17 cellular contexts compared by ENCODE assay signal in genomic region chr6:7173843-7174503, GRCh38.
DNase-seq lines count a peak whose midpoint lies in the region; ATAC-seq, FAIRE-seq and TF ChIP-seq lines count a peak whose summit lies in the region.
"Had no signal": no experiment of that assay in that cellular context is flagged by ENCODE, and none has a peak within 500 bp of the region (broad histone marks: within the 10 kb centered on the region; RNA-seq: fewer than 3 reads in every experiment).

No MANE protein-coding gene starts in this region.

- DNase-seq in left ventricle myocardium superior (peak; percentile 36), Right ventricle myocardium inferior (ENCODE audit: missing footprints) (no peak), H1 (ENCODE audit: low read depth in 1 of 2, low spot score in 2 of 2) (no peak), hepatic stellate cell (ENCODE audit: low spot score) (no peak)
- no peak for DNase-seq in naive thymus-derived CD4-positive, alpha-beta T cell
- no peak for DNase-seq in activated naive CD8-positive, alpha-beta T cell treated with anti-CD3 and anti-CD28 coated beads for 36 hours
- DNase-seq: activated CD4-positive, alpha-beta memory T cell treated with anti-CD3 and anti-CD28 coated beads for 36 hours; activated gamma-delta T cell; effector memory CD8-positive, alpha-beta T cell; Karpas-422; left colon; NCI-H526; Right ventricle myocardium superior; T-helper 9 cell had no signal

- H2BK120ac ChIP-seq in H1 (replicated peaks; ENCODE audit: low read depth, low read length), result no peak overlapping the region

- H3K27ac ChIP-seq in H1 (ENCODE audit: low read depth, low read length), result no peak overlapping the region
- H3K27ac ChIP-seq in naive thymus-derived CD4-positive, alpha-beta T cell (ENCODE audit: low read depth, low read length), result no peak overlapping the region

- POLR2A ChIA-PET in H1 (lab: Charles Lee; ENCODE audit: partially characterized antibody), result interaction anchor here (0.7 to 1.2 kb wide), 2 partner anchors 68 to 74 kb away, joined by 3 to 4 read pairs; no protein-coding TSS in a partner anchor
- POLR2A ChIA-PET in naive thymus-derived CD4-positive, alpha-beta T cell (lab: Charles Lee), result no interaction called here

- no peaks in the 10 kb centered on the region for H3K27me3 ChIP-seq in H1 (replicated peaks in 1 of 4; ENCODE audit: control insufficient read depth in 3 of 4, extremely low read depth in 1 of 4, insufficient read depth in 3 of 4, low read length in 3 of 4)
- no peaks in the 10 kb centered on the region for H3K27me3 ChIP-seq in naive thymus-derived CD4-positive, alpha-beta T cell (ENCODE audit: control insufficient read depth in 2 of 2, insufficient read depth in 2 of 2, low read length in 2 of 2)

- H3K4me1 ChIP-seq in H1 (replicated peaks in 1 of 4; ENCODE audit: control insufficient read depth in 3 of 4, insufficient read depth in 4 of 4, low read length in 3 of 4), result peaks cover 0 to 25% (median 21%) of the 10 kb centered on the region in 4 experiments
- peaks cover 0 to 9% of the 10 kb centered on the region in 2 donors for H3K4me1 ChIP-seq in naive thymus-derived CD4-positive, alpha-beta T cell (ENCODE audit: control insufficient read depth in 2 of 2, insufficient read depth in 2 of 2, low read length in 2 of 2)

- peaks cover 0 to 10% (median 4%) of the 10 kb centered on the region in 5 donors for H3K36me3 Mint-ChIP-seq in naive thymus-derived CD4-positive, alpha-beta T cell
- H3K36me3 Mint-ChIP-seq in activated naive CD8-positive, alpha-beta T cell treated with anti-CD3 and anti-CD28 coated beads for 36 hours, result peaks cover 6% of the 10 kb centered on the region

- no peak overlapping the region for H4K91ac ChIP-seq in H1 (replicated peaks; ENCODE audit: insufficient read length, low read length)

- no peaks in the 10 kb centered on the region for H3K9me3 ChIP-seq in H1 (ENCODE audit: insufficient read depth in 2 of 2, low read depth in 1 of 2, low read length in 1 of 2)
- H3K9me3 ChIP-seq in naive thymus-derived CD4-positive, alpha-beta T cell (ENCODE audit: control insufficient read depth in 2 of 3, low read length in 3 of 3), result no peaks in the 10 kb centered on the region

- no peaks in the 10 kb centered on the region for H3K9me3 Mint-ChIP-seq in naive thymus-derived CD4-positive, alpha-beta T cell
- H3K9me3 Mint-ChIP-seq in activated naive CD8-positive, alpha-beta T cell treated with anti-CD3 and anti-CD28 coated beads for 36 hours, result no peaks in the 10 kb centered on the region
- H3K9me3 Mint-ChIP-seq: activated CD4-positive, alpha-beta memory T cell treated with anti-CD3 and anti-CD28 coated beads for 36 hours; effector memory CD8-positive, alpha-beta T cell had no signal

- TF ChIP-seq RAD21 in H1 (IDR thresholded peaks at IDR 0.05 in 1 of 2, conservative IDR thresholded peaks at IDR 0.05 in 1 of 2; ENCODE audit: low read depth in 2 of 2, low read length in 2 of 2), result no peak

- no peak overlapping the region for H3K4me3 Mint-ChIP-seq in naive thymus-derived CD4-positive, alpha-beta T cell
- no peak overlapping the region for H3K4me3 Mint-ChIP-seq in activated naive CD8-positive, alpha-beta T cell treated with anti-CD3 and anti-CD28 coated beads for 36 hours
- H3K4me3 Mint-ChIP-seq: activated CD4-positive, alpha-beta memory T cell treated with anti-CD3 and anti-CD28 coated beads for 36 hours; effector memory CD8-positive, alpha-beta T cell had no signal

- H3K4ac ChIP-seq in H1 (replicated peaks; ENCODE audit: insufficient read length, low read depth, low read length), result no peak overlapping the region

- H3K9ac ChIP-seq in H1 (replicated peaks in 1 of 4; ENCODE audit: extremely low read depth in 1 of 4, low read depth in 3 of 4, low read length in 3 of 4), result no peak overlapping the region

- intact Hi-C loops in left ventricle myocardium superior (cut with micrococcal nuclease), result no loop called here
- intact Hi-C loops in Right ventricle myocardium inferior (cut with DNase I), result no loop called here
- intact Hi-C loops in naive thymus-derived CD4-positive, alpha-beta T cell (cut with micrococcal nuclease), result no loop called here

- H2BK15ac ChIP-seq in H1 (ENCODE audit: low read length), result no peak overlapping the region

- H3K23ac ChIP-seq in H1 (ENCODE audit: insufficient read length), result no peak overlapping the region

- no peaks in the 10 kb centered on the region; the same call in 1 of the 2 replicates for H3K23me2 ChIP-seq in H1 (ENCODE audit: low read depth, low read length)

- ATAC-seq in left ventricle myocardium superior (no peak), Right ventricle myocardium inferior (no peak), HG02840 (IDR thresholded peaks at IDR 0.05; ENCODE audit: low FRiP score, unreplicated experiment) (no peak), esophagus mucosa (no peak)
- ATAC-seq in naive thymus-derived CD4-positive, alpha-beta T cell, result no peak
- ATAC-seq: effector memory CD8-positive, alpha-beta T cell; left colon had no signal

- no peak overlapping the region for H4K8ac ChIP-seq in H1 (ENCODE audit: extremely low read depth, insufficient read depth, low read length)

- no peak overlapping the region for H2AK5ac ChIP-seq in H1 (ENCODE audit: low read depth, low read length)

- no peak for FAIRE-seq in H1 (lab: Jason Lieb, UNC)
- FAIRE-seq: bronchial epithelial cell had no signal

- H3K4me3 ChIP-seq in H1 (ENCODE audit: extremely low read depth in 1 of 4, insufficient read depth in 2 of 4, low read depth in 3 of 4, low read length in 4 of 4), result peak overlapping the region in 1 of 4 experiments; percentile 29; a peak in 2 of 8 replicates
- no peak overlapping the region for H3K4me3 ChIP-seq in naive thymus-derived CD4-positive, alpha-beta T cell (ENCODE audit: low read length)

- H2BK5ac ChIP-seq in H1 (ENCODE audit: low read depth, low read length), result no peak overlapping the region; the same call in 1 of the 2 replicates

- H3K56ac ChIP-seq in H1 (replicated peaks; ENCODE audit: insufficient read length, low read depth, low read length), result no peak overlapping the region

- H3K79me2 ChIP-seq in H1 (ENCODE audit: control insufficient read depth in 1 of 2, insufficient read depth in 2 of 2, low read length in 2 of 2), result peaks cover 0 to 44% of the 10 kb centered on the region in 2 experiments; a peak in 2 of 4 replicates

- WGBS in H1 (ENCODE audit: extremely low coverage in 1 of 2, insufficient coverage in 1 of 2, insufficient read length in 1 of 2, insufficient replicate concordance in 2 of 2, low coverage in 1 of 2, low lambda C conversion rate in 2 of 2, missing lambda C conversion rate in 1 of 2), 2 experiments, result 34% methylated on average over 9 of the region's 9 CpGs; no CpG with 5 or more reads in 1 of the 2 experiments

- peaks cover 2 to 3% of the 10 kb centered on the region in 2 experiments for H4K20me1 ChIP-seq in H1 (replicated peaks in 1 of 2; ENCODE audit: control insufficient read depth in 1 of 2, insufficient read depth in 2 of 2, low read length in 2 of 2)

- no peaks in the 10 kb centered on the region; a peak in 1 of 8 replicates for H3K36me3 ChIP-seq in H1 (ENCODE audit: control insufficient read depth in 2 of 4, insufficient read depth in 4 of 4, low read length in 3 of 4)
- peaks cover 0 to 18% (median 0%) of the 10 kb centered on the region in 3 experiments for H3K36me3 ChIP-seq in naive thymus-derived CD4-positive, alpha-beta T cell (ENCODE audit: control insufficient read depth in 2 of 3, insufficient read depth in 3 of 3, low read length in 3 of 3)

- H3K27me3 Mint-ChIP-seq in naive thymus-derived CD4-positive, alpha-beta T cell, result no peaks in the 10 kb centered on the region
- H3K27me3 Mint-ChIP-seq in activated naive CD8-positive, alpha-beta T cell treated with anti-CD3 and anti-CD28 coated beads for 36 hours, result no peaks in the 10 kb centered on the region
- H3K27me3 Mint-ChIP-seq: activated CD4-positive, alpha-beta memory T cell treated with anti-CD3 and anti-CD28 coated beads for 36 hours; effector memory CD8-positive, alpha-beta T cell had no signal

- no peak overlapping the region for H3K14ac ChIP-seq in H1 (ENCODE audit: insufficient read length)

- peaks cover 9 to 41% (median 34%) of the 10 kb centered on the region in 7 donors for H3K4me1 Mint-ChIP-seq in naive thymus-derived CD4-positive, alpha-beta T cell
- peaks cover 32% of the 10 kb centered on the region for H3K4me1 Mint-ChIP-seq in activated naive CD8-positive, alpha-beta T cell treated with anti-CD3 and anti-CD28 coated beads for 36 hours

- H3K79me1 ChIP-seq in H1 (ENCODE audit: low read depth, low read length), result peaks cover 18% of the 10 kb centered on the region

- H2BK20ac ChIP-seq in H1 (ENCODE audit: low read length), result no peak overlapping the region

- H3K4me2 ChIP-seq in H1 (ENCODE audit: insufficient read depth in 1 of 2, low read depth in 2 of 2, low read length in 2 of 2), result peak overlapping the region; percentile 39 to 46; a peak in 3 of 4 replicates

- CTCF ChIA-PET in H1 (lab: Charles Lee; ENCODE audit: partially characterized antibody), result interaction anchor here (1.3 kb wide), 1 partner anchor 17 kb away, joined by 3 read pairs; no protein-coding TSS in a partner anchor
- CTCF ChIA-PET in naive thymus-derived CD4-positive, alpha-beta T cell (lab: Charles Lee), result no interaction called here

- 0 out of 2 replicates have a peak overlapping the region, but pooled peaks have one; percentile 20 for H3K18ac ChIP-seq in H1 (ENCODE audit: extremely low read depth, low read length)

- no peak for TF ChIP-seq CTCF in H1 (IDR thresholded peaks at IDR 0.05; ENCODE audit: control extremely low read depth in 1 of 3, insufficient read depth in 1 of 3, low read depth in 1 of 3, low read length in 3 of 3)

- TF ChIP-seq POLR2A in H1 (IDR thresholded peaks at IDR 0.05; ENCODE audit: control extremely low read depth in 1 of 2, low read depth in 2 of 2, low read length in 2 of 2), result no peak

- H3K27ac Mint-ChIP-seq in naive thymus-derived CD4-positive, alpha-beta T cell, result peak overlapping the region in 6 of 9 donors; percentile 48 to 66 (median 58)
- no peak overlapping the region for H3K27ac Mint-ChIP-seq in activated naive CD8-positive, alpha-beta T cell treated with anti-CD3 and anti-CD28 coated beads for 36 hours
- H3K27ac Mint-ChIP-seq: activated CD4-positive, alpha-beta memory T cell treated with anti-CD3 and anti-CD28 coated beads for 36 hours had no signal

- TF ChIP-seq EP300 in H1 (IDR thresholded peaks at IDR 0.05; ENCODE audit: borderline replicate concordance in 1 of 2, low read depth in 2 of 2, low read length in 2 of 2), result no peak

- H2BK12ac ChIP-seq in H1 (ENCODE audit: low read depth, low read length), result no peak overlapping the region

- H4K5ac ChIP-seq in H1 (ENCODE audit: insufficient read length, low read depth, low read length), result no peak overlapping the region

- H2AFZ ChIP-seq in H1 (ENCODE audit: low read length), result no peak overlapping the region

TF ChIP-seq in H1, 55 proteins besides CTCF, POLR2A, EP300 and RAD21:
- TF ChIP-seq SP2 (IDR thresholded peaks at IDR 0.05; ENCODE audit: low read length) (no peak), ASH2L (IDR thresholded peaks at IDR 0.05; ENCODE audit: low read length) (no peak), RBBP5 (IDR thresholded peaks at IDR 0.05; ENCODE audit: borderline replicate concordance, low read depth, low read length) (no peak), SRF (IDR thresholded peaks at IDR 0.05; ENCODE audit: low read depth, low read length) (no peak)
